10 cellular contexts compared by ENCODE assay signal in the genomic region with DNA sequence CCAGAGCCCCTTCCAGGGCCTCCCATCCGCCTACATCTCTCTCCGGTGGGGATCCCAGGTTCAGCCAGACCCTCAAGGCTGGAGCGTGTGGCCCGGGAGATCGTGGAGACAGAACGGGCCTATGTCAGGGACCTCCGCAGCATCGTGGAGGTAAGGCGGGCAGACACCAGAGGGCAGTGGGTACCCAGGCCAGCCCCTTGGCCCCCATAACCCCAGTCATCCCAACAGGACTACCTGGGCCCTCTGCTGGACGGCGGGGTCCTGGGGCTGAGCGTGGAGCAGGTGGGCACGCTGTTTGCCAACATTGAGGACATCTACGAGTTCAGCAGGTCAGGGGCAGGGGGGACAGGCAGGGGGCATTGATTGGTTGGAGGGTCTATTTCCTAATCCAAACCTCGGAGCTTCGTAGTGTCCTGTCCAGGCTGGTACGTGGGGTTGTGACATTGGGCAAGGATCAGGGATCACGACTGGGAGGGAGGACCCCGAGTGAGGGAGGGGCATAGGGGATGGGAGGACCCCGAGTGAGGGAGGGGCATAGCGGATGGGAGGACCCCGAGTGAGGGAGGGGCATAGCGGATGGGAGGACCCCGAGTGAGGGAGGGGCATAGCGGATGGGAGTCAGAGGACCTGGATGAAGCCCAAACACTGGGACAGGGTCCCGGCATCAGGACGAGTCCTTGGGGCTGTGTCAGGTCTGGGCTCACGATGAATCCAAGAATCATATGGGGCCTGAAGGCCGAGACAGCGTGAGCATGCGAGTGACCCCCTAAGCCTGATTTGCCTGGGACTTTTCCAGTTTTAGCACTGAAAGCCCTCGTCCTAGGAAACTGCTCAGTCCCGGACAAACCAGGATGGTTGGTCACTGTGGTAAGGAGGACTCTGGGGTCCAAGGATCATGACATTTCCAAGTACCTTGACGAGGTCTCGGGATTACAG. TPM values are rescaled to one million over a fixed set of nuclear protein-coding genes. Genes with fewer than 3 reads are reported as not detected.
DNase-seq lines count a peak whose midpoint lies in the region; ATAC-seq, FAIRE-seq and TF ChIP-seq lines count a peak whose summit lies in the region.
"Had no signal": no experiment of that assay in that cellular context is flagged by ENCODE, and none has a peak within 500 bp of the region (broad histone marks: within the 10 kb centered on the region; RNA-seq: fewer than 3 reads in every experiment).

No MANE protein-coding gene starts in this region.

- no TSS peak for BruUV-seq in PC-3 (replicated peaks; lab: Mats Ljungman, UMichigan)

- 85% methylated on average over 35 of the region's 35 CpGs for WGBS in A549 (ENCODE audit: missing lambda C conversion rate)
- 82% methylated on average over 35 of the region's 35 CpGs for WGBS in ectodermal cell, 2 experiments
- 15 to 21% methylated on average over 33 to 35 of the region's 35 CpGs for WGBS in aorta, 2 donors

- peaks cover 30 to 42% (median 33%) of the 10 kb centered on the region in 4 donors for H3K4me1 Mint-ChIP-seq in naive thymus-derived CD8-positive, alpha-beta T cell

- no peak overlapping the region for H3K4me3 ChIP-seq in A549
- H3K4me3 ChIP-seq in HFF-Myc (replicated peaks; ENCODE audit: low read depth, low read length) = peak overlapping the region; percentile 87
- H3K4me3 ChIP-seq in ectodermal cell (ENCODE audit: insufficient read depth, low read depth, low read length) = peak overlapping the region; percentile 91
- H3K4me3 ChIP-seq in PC-3 (ENCODE audit: low read length) = no peak overlapping the region
- H3K4me3 ChIP-seq in aorta (ENCODE audit: low read length in 2 of 2) = no peak overlapping the region

- no peaks in the 10 kb centered on the region for H3F3A ChIP-seq in PC-3 (ENCODE audit: low read length, unreplicated experiment)

- no peaks in the 10 kb centered on the region for H4K20me1 ChIP-seq in PC-3 (ENCODE audit: low read length)

- H2AFZ ChIP-seq in PC-3 (ENCODE audit: low read length) = no peak overlapping the region

- H3K9me2 ChIP-seq in PC-3 (replicated peaks; ENCODE audit: low read length) = no peaks in the 10 kb centered on the region

- H3K9me3 ChIP-seq in A549 = no peaks in the 10 kb centered on the region
- H3K9me3 ChIP-seq in ectodermal cell (ENCODE audit: control insufficient read depth, low read length) = no peaks in the 10 kb centered on the region
- H3K9me3 ChIP-seq in PC-3 (ENCODE audit: low read length) = no peaks in the 10 kb centered on the region
- no peaks in the 10 kb centered on the region for H3K9me3 ChIP-seq in aorta (ENCODE audit: control insufficient read depth, low read length)

- H3K4me2 ChIP-seq in A549 (peak overlapping the region; percentile 89), PC-3 (ENCODE audit: low read length) (no peak overlapping the region)

- POLR2A ChIA-PET in A549 (lab: Yijun Ruan, JAX) (interaction anchor here (0.6 to 4.7 kb wide), 5 partner anchors 11 to 51 kb away, joined by 4 to 102 read pairs (median 16); partner anchors contain the start of gene RPS16), PC-3 (lab: Charles Lee; ENCODE audit: unreplicated experiment) (no interaction called here)
- POLR2A ChIA-PET in naive thymus-derived CD8-positive, alpha-beta T cell (lab: Charles Lee) = interaction anchor here (1.1 to 7.2 kb wide), 5 partner anchors 11 to 80 kb away, joined by 4 to 258 read pairs (median 15); partner anchors contain the start of genes GMFG, MED29, PAF1 and RPS16

- peak in 1 of 2 experiments; percentile 20; a peak in 1 of 5 replicates for TF ChIP-seq RAD21 in A549 (conservative IDR thresholded peaks at IDR 0.05 in 1 of 2, IDR thresholded peaks at IDR 0.05 in 1 of 2)

- peaks cover 22% of the 10 kb centered on the region for H3K36me3 ChIP-seq in ectodermal cell (ENCODE audit: control insufficient read depth, insufficient read depth, low read length)
- no peaks in the 10 kb centered on the region; the same call in 1 of the 2 replicates for H3K36me3 ChIP-seq in PC-3 (ENCODE audit: low read depth, low read length)
- peaks cover under 1 to 3% of the 10 kb centered on the region in 2 donors for H3K36me3 ChIP-seq in aorta (ENCODE audit: control insufficient read depth in 1 of 2, insufficient read depth in 2 of 2, low read length in 1 of 2)

- DNase-seq in A549 (ENCODE audit: low read depth in 1 of 2, low spot score in 1 of 2) = peak in 1 of 2 experiments; percentile 36
- no peak for DNase-seq in HFF-Myc (ENCODE audit: extremely low read depth, low read depth)
- DNase-seq in naive thymus-derived CD8-positive, alpha-beta T cell = no peak
- DNase-seq in PC-3 = no peak
- DNase-seq in aorta = no peak
- DNase-seq in DMS53 (lab: John Stamatoyannopoulos, UW) = no peak
- DNase-seq: activated naive CD4-positive, alpha-beta T cell treated with anti-CD3 and anti-CD28 coated beads, Interleukin-2, amount 10 ng/mL, durations not matched to agents 7 days and 5 days had no signal

- CTCF ChIA-PET in A549 (lab: Yijun Ruan, JAX) (interaction anchor here (1.0 to 23.5 kb wide), 10 partner anchors 11 to 118 kb away, joined by 3 to 457 read pairs (median 12); partner anchors contain the start of genes EID2B, MED29, PAF1 and RPS16), PC-3 (lab: Charles Lee) (no interaction called here)

- no peaks in the 10 kb centered on the region for H3K27me3 ChIP-seq in ectodermal cell (ENCODE audit: control insufficient read depth, insufficient read depth, low read length, poor library complexity, severe bottlenecking)
- H3K27me3 ChIP-seq in PC-3 (ENCODE audit: low read length) = no peaks in the 10 kb centered on the region
- H3K27me3 ChIP-seq in aorta (ENCODE audit: control insufficient read depth in 1 of 2, insufficient read depth in 2 of 2, low read length in 1 of 2) = no peaks in the 10 kb centered on the region

- H3K36me3 Mint-ChIP-seq in naive thymus-derived CD8-positive, alpha-beta T cell = peaks cover 0 to 19% (median 5%) of the 10 kb centered on the region in 3 donors

- TF ChIP-seq CTCF in A549 (IDR thresholded peaks at IDR 0.05) (no peak; the same call in 2 of the 3 replicates), HFF-Myc (IDR thresholded peaks at IDR 0.05; ENCODE audit: low read depth, low read length, missing control alignments) (no peak), PC-3 (conservative IDR thresholded peaks at IDR 0.05; ENCODE audit: low read depth, low read length) (no peak)

- H3K4me1 ChIP-seq in A549 = peaks cover 27% of the 10 kb centered on the region
- peaks cover 29% of the 10 kb centered on the region for H3K4me1 ChIP-seq in ectodermal cell (ENCODE audit: control insufficient read depth, insufficient read depth, low read length)
- H3K4me1 ChIP-seq in PC-3 (ENCODE audit: insufficient read depth, low read length) = peaks cover 17% of the 10 kb centered on the region
- H3K4me1 ChIP-seq in aorta (ENCODE audit: control insufficient read depth in 1 of 2, insufficient read depth in 2 of 2, low read length in 2 of 2) = no peaks in the 10 kb centered on the region

- peak overlapping the region in 2 of 10 donors; percentile 8 to 65 for H3K4me3 Mint-ChIP-seq in naive thymus-derived CD8-positive, alpha-beta T cell

- no peaks in the 10 kb centered on the region for H3K79me2 ChIP-seq in PC-3 (ENCODE audit: low read length)

- H3K27me3 Mint-ChIP-seq in naive thymus-derived CD8-positive, alpha-beta T cell = peaks cover 0 to 4% (median 0%) of the 10 kb centered on the region in 5 donors

- no peak for FAIRE-seq in A549 (lab: Jason Lieb, UNC)
- FAIRE-seq: frontal cortex had no signal

- H3K9ac ChIP-seq in PC-3 (ENCODE audit: low read length) = no peak overlapping the region

- intact Hi-C loops in PC-3 (cut with micrococcal nuclease) = no loop called here
- intact Hi-C loops in aorta (cut with DNase I) = loop anchor here in 1 of 2 donors (2.0 kb wide), 1 partner anchor 13 kb away; no protein-coding TSS in a partner anchor

- TF ChIP-seq POLR2A in A549 (IDR thresholded peaks at IDR 0.05; ENCODE audit: low read length) = no peak

- TF ChIP-seq EP300 in A549 (IDR thresholded peaks at IDR 0.05) = no peak

- H3K27ac ChIP-seq in A549 (peak overlapping the region in 1 of 2 experiments; percentile 89; a peak in 3 of 6 replicates), ectodermal cell (ENCODE audit: insufficient read depth, low read depth, low read length, poor library complexity, severe bottlenecking) (no peak overlapping the region), PC-3 (ENCODE audit: low read length) (no peak overlapping the region), aorta (ENCODE audit: low read depth in 1 of 2, low read length in 2 of 2) (peak overlapping the region in 1 of 2 donors; percentile 20)

- peak overlapping the region in 6 of 10 donors; percentile 32 to 94 (median 80) for H3K27ac Mint-ChIP-seq in naive thymus-derived CD8-positive, alpha-beta T cell
- H3K27ac Mint-ChIP-seq: activated naive CD4-positive, alpha-beta T cell treated with anti-CD3 and anti-CD28 coated beads, Interleukin-2, amount 10 ng/mL, durations not matched to agents 7 days and 5 days had no signal

- ATAC-seq in A549 (no peak), HG02840 (IDR thresholded peaks at IDR 0.05; ENCODE audit: low FRiP score, unreplicated experiment) (no peak), PC-3 (no peak), aorta (ENCODE audit: low FRiP score) (no peak)
- no peak for ATAC-seq in naive thymus-derived CD8-positive, alpha-beta T cell

- H3K9me3 Mint-ChIP-seq in naive thymus-derived CD8-positive, alpha-beta T cell = peaks cover 0 to 5% (median 0%) of the 10 kb centered on the region in 9 donors
- H3K9me3 Mint-ChIP-seq: activated naive CD4-positive, alpha-beta T cell treated with anti-CD3 and anti-CD28 coated beads, Interleukin-2, amount 10 ng/mL, durations not matched to agents 7 days and 5 days had no signal

RNA-seq across cellular contexts. Expression of gene PLEKHG2, which starts 2.9 kb away (rescaled TPM):
- polyA plus RNA-seq in A549 (2011; rRNA removed) = 21.6 and 35.1 TPM in 2 replicates
- 17.7 and 23.5 TPM in 2 replicates for polyA plus RNA-seq in A549 (2012; cell fraction: cytosol; rRNA removed)
- 94.8 and 104 TPM in 2 replicates for polyA plus RNA-seq in A549 (2012; cell fraction: nucleus; rRNA removed)
- 32.2 to 41.7 TPM (median 39.1 TPM) in 3 replicates for polyA plus RNA-seq in A549 (2017; fragmentation: RNase III; extraction: RNeasy Plus Mini Kit Qiagen cat#74134 plus additional on column Dnase treatment)
- polyA minus RNA-seq in A549 (2011; rRNA and poly(A)+ RNA removed) = 43.4 and 45.6 TPM in 2 replicates
- polyA plus RNA-seq in ectodermal cell (2013, experiment 1 of 4) = 87.4 TPM
- polyA plus RNA-seq in ectodermal cell (2013, experiment 2 of 4) = 90.8 TPM
- polyA plus RNA-seq in ectodermal cell (2013, experiment 3 of 4) = 60.9 TPM
- 71.0 TPM for polyA plus RNA-seq in ectodermal cell (2013, experiment 4 of 4)
- 10 to 100 TPM; 14.3 to 23.8 TPM for total RNA-seq in naive thymus-derived CD8-positive, alpha-beta T cell
- 1 to 10 TPM; 4.2 to 5.0 (median 4.8) TPM for polyA plus RNA-seq in naive thymus-derived CD8-positive, alpha-beta T cell
- 8.3 and 10.6 TPM in 2 replicates for total RNA-seq in PC-3 (2014; rRNA removed)
- 10 to 100 TPM; 86.4 to 98.1 TPM for total RNA-seq in aorta
- 10 to 100 TPM; 15.3 to 74.4 TPM for polyA plus RNA-seq in aorta

RNA-seq across cellular contexts. Expression of gene ZFP36, which starts 8.7 kb away (rescaled TPM):
- polyA plus RNA-seq in A549 (2011; rRNA removed) = 29.1 and 35.6 TPM in 2 replicates
- polyA plus RNA-seq in A549 (2012; cell fraction: cytosol; rRNA removed) = 37.1 and 59.9 TPM in 2 replicates
- 113 and 124 TPM in 2 replicates for polyA plus RNA-seq in A549 (2012; cell fraction: nucleus; rRNA removed)
- 16.5 to 22.1 TPM (median 18.3 TPM) in 3 replicates for polyA plus RNA-seq in A549 (2017; fragmentation: RNase III; extraction: RNeasy Plus Mini Kit Qiagen cat#74134 plus additional on column Dnase treatment)
- polyA minus RNA-seq in A549 (2011; rRNA and poly(A)+ RNA removed) = 13.2 and 18.9 TPM in 2 replicates
- 9.8 TPM for polyA plus RNA-seq in ectodermal cell (2013, experiment 1 of 4)
- 7.4 TPM for polyA plus RNA-seq in ectodermal cell (2013, experiment 2 of 4)
- polyA plus RNA-seq in ectodermal cell (2013, experiment 3 of 4) = 4.7 TPM
- 5.8 TPM for polyA plus RNA-seq in ectodermal cell (2013, experiment 4 of 4)
- 100 to 1,000 TPM; 184 to 188 TPM for total RNA-seq in naive thymus-derived CD8-positive, alpha-beta T cell
- 100 to 1,000 TPM in 2 of 3 donors, 10 to 100 TPM in 1; 70.4 to 137 (median 109) TPM for polyA plus RNA-seq in naive thymus-derived CD8-positive, alpha-beta T cell
- total RNA-seq in PC-3 (2014; rRNA removed) = 32.7 and 68.4 TPM in 2 replicates
- 100 to 1,000 TPM; 205 to 955 TPM for total RNA-seq in aorta
- polyA plus RNA-seq in aorta = 100 to 1,000 TPM; 124 to 360 TPM

RNA-seq across cellular contexts. Expression of gene RPS16, which starts 20.4 kb away (rescaled TPM):
- 4,855 and 5,722 TPM in 2 replicates for polyA plus RNA-seq in A549 (2011; rRNA removed)
- polyA plus RNA-seq in A549 (2012; cell fraction: cytosol; rRNA removed) = 15,003 and 17,959 TPM in 2 replicates
- polyA plus RNA-seq in A549 (2012; cell fraction: nucleus; rRNA removed) = 8,488 and 9,467 TPM in 2 replicates
- 4,280 to 4,348 TPM (median 4,297 TPM) in 3 replicates for polyA plus RNA-seq in A549 (2017; fragmentation: RNase III; extraction: RNeasy Plus Mini Kit Qiagen cat#74134 plus additional on column Dnase treatment)
- 5,249 and 5,947 TPM in 2 replicates for polyA minus RNA-seq in A549 (2011; rRNA and poly(A)+ RNA removed)
- polyA plus RNA-seq in ectodermal cell (2013, experiment 1 of 4) = 1,697 TPM
- 1,868 TPM for polyA plus RNA-seq in ectodermal cell (2013, experiment 2 of 4)
- 2,395 TPM for polyA plus RNA-seq in ectodermal cell (2013, experiment 3 of 4)
- 2,708 TPM for polyA plus RNA-seq in ectodermal cell (2013, experiment 4 of 4)
- 1,000 to 10,000 TPM; 3,730 to 3,760 TPM for total RNA-seq in naive thymus-derived CD8-positive, alpha-beta T cell
- 1,000 to 10,000 TPM; 2,588 to 2,812 (median 2,742) TPM for polyA plus RNA-seq in naive thymus-derived CD8-positive, alpha-beta T cell
- total RNA-seq in PC-3 (2014; rRNA removed) = 294 and 418 TPM in 2 replicates
- total RNA-seq in aorta = 1,000 to 10,000 TPM; 1,268 to 1,273 TPM
- 1,000 to 10,000 TPM; 3,270 to 4,459 TPM for polyA plus RNA-seq in aorta

RNA-seq across cellular contexts. Expression of gene MED29, which starts 24.2 kb away (rescaled TPM):
- 55.7 and 57.5 TPM in 2 replicates for polyA plus RNA-seq in A549 (2011; rRNA removed)
- 62.4 and 81.8 TPM in 2 replicates for polyA plus RNA-seq in A549 (2012; cell fraction: cytosol; rRNA removed)
- polyA plus RNA-seq in A549 (2012; cell fraction: nucleus; rRNA removed) = 48.3 and 60.2 TPM in 2 replicates
- polyA plus RNA-seq in A549 (2017; fragmentation: RNase III; extraction: RNeasy Plus Mini Kit Qiagen cat#74134 plus additional on column Dnase treatment) = 47.7 to 50.7 TPM (median 48.7 TPM) in 3 replicates
- polyA minus RNA-seq in A549 (2011; rRNA and poly(A)+ RNA removed) = 48.8 and 57.0 TPM in 2 replicates
- polyA plus RNA-seq in ectodermal cell (2013, experiment 1 of 4) = 34.2 TPM
- polyA plus RNA-seq in ectodermal cell (2013, experiment 2 of 4) = 36.8 TPM
- polyA plus RNA-seq in ectodermal cell (2013, experiment 3 of 4) = 27.1 TPM
- 29.6 TPM for polyA plus RNA-seq in ectodermal cell (2013, experiment 4 of 4)
- total RNA-seq in naive thymus-derived CD8-positive, alpha-beta T cell = 10 to 100 TPM; 53.8 to 59.0 TPM
- polyA plus RNA-seq in naive thymus-derived CD8-positive, alpha-beta T cell = 10 to 100 TPM; 48.1 to 71.4 (median 59.6) TPM
- 17.0 and 30.1 TPM in 2 replicates for total RNA-seq in PC-3 (2014; rRNA removed)
- total RNA-seq in aorta = 10 to 100 TPM; 28.9 to 35.1 TPM
- polyA plus RNA-seq in aorta = 10 to 100 TPM; 26.0 to 29.7 TPM

RNA-seq across cellular contexts. Expression of gene PAF1, which starts 24.5 kb away (rescaled TPM):
- 73.0 and 103 TPM in 2 replicates for polyA plus RNA-seq in A549 (2011; rRNA removed)
- 72.7 and 76.5 TPM in 2 replicates for polyA plus RNA-seq in A549 (2012; cell fraction: cytosol; rRNA removed)
- 133 and 138 TPM in 2 replicates for polyA plus RNA-seq in A549 (2012; cell fraction: nucleus; rRNA removed)
- polyA plus RNA-seq in A549 (2017; fragmentation: RNase III; extraction: RNeasy Plus Mini Kit Qiagen cat#74134 plus additional on column Dnase treatment) = 89.4 to 110 TPM (median 108 TPM) in 3 replicates
- 77.6 and 78.1 TPM in 2 replicates for polyA minus RNA-seq in A549 (2011; rRNA and poly(A)+ RNA removed)
- 41.0 TPM for polyA plus RNA-seq in ectodermal cell (2013, experiment 1 of 4)
- 38.9 TPM for polyA plus RNA-seq in ectodermal cell (2013, experiment 2 of 4)
- polyA plus RNA-seq in ectodermal cell (2013, experiment 3 of 4) = 32.5 TPM
- polyA plus RNA-seq in ectodermal cell (2013, experiment 4 of 4) = 38.7 TPM
- total RNA-seq in naive thymus-derived CD8-positive, alpha-beta T cell = 10 to 100 TPM; 44.4 to 47.4 TPM
- polyA plus RNA-seq in naive thymus-derived CD8-positive, alpha-beta T cell = 10 to 100 TPM; 30.7 to 53.0 (median 43.8) TPM
- total RNA-seq in PC-3 (2014; rRNA removed) = 50.7 and 56.6 TPM in 2 replicates
- 10 to 100 TPM; 33.9 to 34.5 TPM for total RNA-seq in aorta
- polyA plus RNA-seq in aorta = 10 to 100 TPM; 27.7 to 43.8 TPM

Comparison
In these comparisons a context has a peak if more than half of its experiments do, and no peak if none do; other contexts are left out.
1. H3K4me3 ChIP-seq: peak in HFF-Myc (single experiment) and ectodermal cell (single experiment); none in A549 (single experiment), PC-3 (single experiment) and aorta (0 of 2).